In genomic region chr22:40030026-40030756, GRCh38 we compare ENCODE assay signal across 16 cellular contexts.
"Had no signal": no experiment of that assay in that cellular context is flagged by ENCODE, and none has a peak within 500 bp of the region (broad histone marks: within the 10 kb centered on the region; RNA-seq: fewer than 3 reads in every experiment).

No MANE protein-coding gene starts in this region.

- ATAC-seq: activated T-cell treated with anti-CD3 and anti-CD28 coated beads, Interleukin-2, amount 50 U/mL, for 72 hours; gastrocnemius medialis; naive thymus-derived CD4-positive, alpha-beta T cell; right cardiac atrium; stimulated activated memory B cell treated with anti-CD40 and anti-IgM and Interleukin-4, amounts not matched to agents 10 μg/mL and 1 μg/mL and 100 μg/mL, for 72 hours had no signal

- H3K9me3 Mint-ChIP-seq: activated naive CD4-positive, alpha-beta T cell treated with anti-CD3 and anti-CD28 coated beads for 36 hours; activated T-cell treated with anti-CD3 and anti-CD28 coated beads, Interleukin-2, amount 50 U/mL, for 72 hours; naive thymus-derived CD4-positive, alpha-beta T cell; stimulated activated memory B cell treated with anti-CD40 and anti-IgM and Interleukin-4, amounts not matched to agents 10 μg/mL and 1 μg/mL and 100 μg/mL, for 72 hours; T-helper 1 cell treated with Interleukin-12 subunit alpha and Interleukin-12 subunit beta and Interleukin-4 antibody, amounts not matched to agents 30 μg/mL and 1 μg/mL, for 36 hours had no signal

- H3K4me3 ChIP-seq: gastrocnemius medialis, smooth muscle cell, tibial artery had no signal

- H3K9me3 ChIP-seq: gastrocnemius medialis, tibial artery had no signal

- H3K27me3 Mint-ChIP-seq: naive thymus-derived CD4-positive, alpha-beta T cell; progenitor cell of endocrine pancreas had no signal

- H3K27me3 ChIP-seq: gastrocnemius medialis had no signal

- H3K4me1 Mint-ChIP-seq: stimulated activated memory B cell treated with anti-CD40 and anti-IgM and Interleukin-4, amounts not matched to agents 10 μg/mL and 1 μg/mL and 100 μg/mL, for 72 hours had no signal

- H3K27ac Mint-ChIP-seq: activated naive CD4-positive, alpha-beta T cell treated with anti-CD3 and anti-CD28 coated beads for 36 hours; activated T-cell treated with anti-CD3 and anti-CD28 coated beads, Interleukin-2, amount 50 U/mL, for 72 hours; progenitor cell of endocrine pancreas; stimulated activated memory B cell treated with anti-CD40 and anti-IgM and Interleukin-4, amounts not matched to agents 10 μg/mL and 1 μg/mL and 100 μg/mL, for 72 hours had no signal

- H3K4me3 Mint-ChIP-seq: activated naive CD4-positive, alpha-beta T cell treated with anti-CD3 and anti-CD28 coated beads for 36 hours; activated T-cell treated with anti-CD3 and anti-CD28 coated beads, Interleukin-2, amount 50 U/mL, for 72 hours; naive thymus-derived CD4-positive, alpha-beta T cell; stimulated activated memory B cell treated with anti-CD40 and anti-IgM and Interleukin-4, amounts not matched to agents 10 μg/mL and 1 μg/mL and 100 μg/mL, for 72 hours; T-helper 1 cell treated with Interleukin-12 subunit alpha and Interleukin-12 subunit beta and Interleukin-4 antibody, amounts not matched to agents 30 μg/mL and 1 μg/mL, for 36 hours had no signal

- FAIRE-seq: kidney, TTC549 had no signal

- DNase-seq: activated CD4-positive, CD25-positive, alpha-beta regulatory T cell; activated naive CD4-positive, alpha-beta T cell treated with anti-CD3 and anti-CD28 coated beads for 36 hours; activated T-cell treated with anti-CD3 and anti-CD28 coated beads, Interleukin-2, amount 50 U/mL, for 72 hours; central memory CD4-positive, alpha-beta T cell; cortex of kidney; effector CD8-positive, alpha-beta T cell; gastrocnemius medialis; kidney; naive thymus-derived CD4-positive, alpha-beta T cell; right cardiac atrium had no signal

- H3K36me3 Mint-ChIP-seq: naive thymus-derived CD4-positive, alpha-beta T cell; stimulated activated memory B cell treated with anti-CD40 and anti-IgM and Interleukin-4, amounts not matched to agents 10 μg/mL and 1 μg/mL and 100 μg/mL, for 72 hours had no signal

- H3K4me1 ChIP-seq: gastrocnemius medialis had no signal

- H3K27ac ChIP-seq: gastrocnemius medialis, tibial artery had no signal

- H3K36me3 ChIP-seq: gastrocnemius medialis, tibial artery had no signal

- H3K4me2 ChIP-seq: smooth muscle cell had no signal
